ENCODE assay signal across 14 cellular contexts in the genomic region with DNA sequence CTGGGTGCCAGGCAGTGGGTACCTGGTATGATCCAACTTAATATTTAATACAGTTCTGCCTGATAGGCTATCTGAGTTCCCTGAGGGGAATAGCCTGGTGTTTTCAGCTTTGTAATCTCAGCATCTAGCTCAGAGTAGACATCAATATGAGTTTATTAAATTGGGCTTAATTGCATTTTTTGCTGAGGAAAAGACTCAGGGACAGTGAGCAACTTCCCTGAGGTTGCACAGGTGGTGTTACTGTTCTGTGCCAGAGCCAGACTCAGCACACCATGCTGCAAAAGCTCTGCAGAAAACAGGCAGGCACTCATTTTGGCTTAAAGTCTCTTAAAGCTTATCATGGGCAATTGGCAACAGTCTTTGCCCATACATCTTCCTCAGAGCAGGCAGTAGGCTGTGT.
A peak's percentile ranks its signal among the peaks of the same experiment; 100 is the strongest.
DNase-seq lines count a peak whose midpoint lies in the region; ATAC-seq, FAIRE-seq and TF ChIP-seq lines count a peak whose summit lies in the region.
"Had no signal": no experiment of that assay in that cellular context is flagged by ENCODE, and none has a peak within 500 bp of the region (broad histone marks: within the 10 kb centered on the region; RNA-seq: fewer than 3 reads in every experiment).

No MANE protein-coding gene starts in this region.

- H3K27ac ChIP-seq in HUES64 (ENCODE audit: low read depth, low read length) (peak overlapping the region; percentile 64; the same call in 1 of the 2 replicates), astrocyte (ENCODE audit: low read depth, low read length) (peak overlapping the region; percentile 46), right cardiac atrium (ENCODE audit: low read length) (peak overlapping the region; percentile 82), sigmoid colon (peak overlapping the region; percentile 27 to 54 (median 31)), OCI-LY7 (ENCODE audit: low read depth, low read length, poor library complexity, severe bottlenecking) (no peak overlapping the region)

- H3K4me1 Mint-ChIP-seq in astrocyte (ENCODE audit: low read depth, unreplicated experiment): peaks cover 9% of the 10 kb centered on the region
- H3K4me1 Mint-ChIP-seq: activated naive CD8-positive, alpha-beta T cell treated with anti-CD3 and anti-CD28 coated beads, Interleukin-2, amount 10 ng/mL, durations not matched to agents 7 days and 5 days; stimulated activated naive CD8-positive, alpha-beta T cell treated with anti-CD3 and anti-CD28 coated beads, Interleukin-15, amount 100 ng/mL, for 72 hours had no signal

- H3K9me3 Mint-ChIP-seq in astrocyte (ENCODE audit: unreplicated experiment): peaks cover 2% of the 10 kb centered on the region
- H3K9me3 Mint-ChIP-seq: stimulated activated naive CD8-positive, alpha-beta T cell treated with anti-CD3 and anti-CD28 coated beads, Interleukin-15, amount 100 ng/mL, for 72 hours had no signal

- no peaks in the 10 kb centered on the region for H3K27me3 ChIP-seq in HUES64 (ENCODE audit: insufficient read depth, low read length)
- no peaks in the 10 kb centered on the region for H3K27me3 ChIP-seq in astrocyte (ENCODE audit: insufficient read depth, low read length)
- H3K27me3 ChIP-seq in right cardiac atrium (ENCODE audit: control insufficient read depth, insufficient read depth): no peaks in the 10 kb centered on the region
- H3K27me3 ChIP-seq in sigmoid colon: no peaks in the 10 kb centered on the region

- POLR2A ChIA-PET in OCI-LY7 (lab: Charles Lee): no interaction called here

- H3K27ac Mint-ChIP-seq in astrocyte (ENCODE audit: unreplicated experiment): no peak overlapping the region
- H3K27ac Mint-ChIP-seq: activated naive CD8-positive, alpha-beta T cell treated with anti-CD3 and anti-CD28 coated beads, Interleukin-2, amount 10 ng/mL, durations not matched to agents 7 days and 5 days; B cell; stimulated activated naive CD8-positive, alpha-beta T cell treated with anti-CD3 and anti-CD28 coated beads, Interleukin-15, amount 100 ng/mL, for 72 hours had no signal

- FAIRE-seq in astrocyte (lab: Jason Lieb, UNC) (no peak), GM19239 (lab: Jason Lieb, UNC) (no peak)
- FAIRE-seq: G401.6 had no signal

- no peaks in the 10 kb centered on the region for H3K36me3 ChIP-seq in HUES64 (ENCODE audit: insufficient read depth, low read length)
- H3K36me3 ChIP-seq in astrocyte (ENCODE audit: insufficient read depth, low read length): no peaks in the 10 kb centered on the region
- H3K36me3 ChIP-seq in sigmoid colon: no peaks in the 10 kb centered on the region
- H3K36me3 ChIP-seq in OCI-LY7 (ENCODE audit: insufficient read depth, low read length): no peaks in the 10 kb centered on the region

- H3K27me3 Mint-ChIP-seq in astrocyte (ENCODE audit: low read depth, unreplicated experiment): peaks cover 2% of the 10 kb centered on the region
- H3K27me3 Mint-ChIP-seq: B cell; stimulated activated naive CD8-positive, alpha-beta T cell treated with anti-CD3 and anti-CD28 coated beads, Interleukin-15, amount 100 ng/mL, for 72 hours had no signal

- no peak for TF ChIP-seq POLR2A in sigmoid colon (IDR thresholded peaks at IDR 0.05)

- H3K79me2 ChIP-seq in astrocyte (ENCODE audit: insufficient read depth, low read length) (no peaks in the 10 kb centered on the region), OCI-LY7 (ENCODE audit: insufficient read depth, low read depth, low read length) (no peaks in the 10 kb centered on the region)

- DNase-seq in astrocyte (ENCODE audit: low read depth) (no peak), right cardiac atrium (no peak), sigmoid colon (no peak), posterior cingulate gyrus (no peak), GM19239 (ENCODE audit: insufficient read length, low spot score) (no peak), OCI-LY7 (ENCODE audit: low spot score) (no peak), NCI-H748 (lab: John Stamatoyannopoulos, UW; ENCODE audit: unreplicated experiment) (no peak)
- DNase-seq: activated naive CD8-positive, alpha-beta T cell treated with anti-CD3 and anti-CD28 coated beads, Interleukin-2, amount 10 ng/mL, durations not matched to agents 7 days and 5 days; NCI-H1436; stimulated activated CD4-positive, alpha-beta T cell treated with anti-CD3 and anti-CD28 coated beads, Interleukin-4, amount 100 ng/mL, for 4 hours; stimulated activated naive CD8-positive, alpha-beta T cell treated with anti-CD3 and anti-CD28 coated beads, Interleukin-15, amount 100 ng/mL, for 72 hours had no signal

- TF ChIP-seq CTCF in astrocyte (IDR thresholded peaks at IDR 0.05; ENCODE audit: insufficient read depth, low read depth, low read length): no peak
- TF ChIP-seq CTCF in sigmoid colon (IDR thresholded peaks at IDR 0.05): no peak
- TF ChIP-seq CTCF in OCI-LY7 (conservative IDR thresholded peaks at IDR 0.05; ENCODE audit: low read length): no peak

- peak in 1 of 2 donors; percentile 4 for ATAC-seq in right cardiac atrium
- ATAC-seq: stimulated activated naive CD8-positive, alpha-beta T cell treated with anti-CD3 and anti-CD28 coated beads, Interleukin-15, amount 100 ng/mL, for 72 hours had no signal

- H4K20me1 ChIP-seq in astrocyte (ENCODE audit: insufficient read depth, low read length) (no peaks in the 10 kb centered on the region), OCI-LY7 (ENCODE audit: insufficient read depth, low read length) (no peaks in the 10 kb centered on the region)

- H3K9me3 ChIP-seq in HUES64 (ENCODE audit: insufficient read depth, low read depth, low read length) (no peaks in the 10 kb centered on the region), astrocyte (ENCODE audit: insufficient read depth, low read depth, low read length) (no peaks in the 10 kb centered on the region), right cardiac atrium (ENCODE audit: control insufficient read depth, low read length) (no peaks in the 10 kb centered on the region), sigmoid colon (no peaks in the 10 kb centered on the region), OCI-LY7 (ENCODE audit: low read length) (no peaks in the 10 kb centered on the region)

- H3K4me3 ChIP-seq in HUES64 (ENCODE audit: low read length): no peak overlapping the region
- H3K4me3 ChIP-seq in astrocyte (ENCODE audit: insufficient read depth, low read depth, low read length): no peak overlapping the region
- no peak overlapping the region for H3K4me3 ChIP-seq in right cardiac atrium (ENCODE audit: low read length)
- no peak overlapping the region for H3K4me3 ChIP-seq in sigmoid colon
- H3K4me3 ChIP-seq in OCI-LY7 (ENCODE audit: low read depth, low read length, poor library complexity, severe bottlenecking): no peak overlapping the region

- CTCF ChIA-PET in OCI-LY7 (lab: Charles Lee; ENCODE audit: unreplicated experiment): interaction anchor here (0.5 kb wide), 1 partner anchor 8 kb away, joined by 3 read pairs; no protein-coding TSS in a partner anchor

- no TSS peak for BruUV-seq in OCI-LY7 (replicated peaks; lab: Mats Ljungman, UMichigan)

- intact Hi-C loops in right cardiac atrium (cut with DNase I) (no loop called here), sigmoid colon (cut with DNase I) (no loop called here), posterior cingulate gyrus (cut with DNase I) (no loop called here), OCI-LY7 (cut with micrococcal nuclease; ENCODE audit: unreplicated experiment) (no loop called here)

- no peaks in the 10 kb centered on the region for H3K36me3 Mint-ChIP-seq in astrocyte (ENCODE audit: low read depth, unreplicated experiment)

- peak overlapping the region; percentile 41 for H2AFZ ChIP-seq in astrocyte (ENCODE audit: low read depth, low read length)
- H2AFZ ChIP-seq in OCI-LY7 (ENCODE audit: low read length): no peak overlapping the region

- TF ChIP-seq EP300 in sigmoid colon (IDR thresholded peaks at IDR 0.05): no peak

- H3K9ac ChIP-seq in HUES64 (ENCODE audit: low read depth, low read length) (peak overlapping the region; percentile 37; the same call in 1 of the 2 replicates), astrocyte (ENCODE audit: low read length) (peak overlapping the region; percentile 39)

- H3K4me2 ChIP-seq in astrocyte (ENCODE audit: low read length) (peak overlapping the region; percentile 50), OCI-LY7 (ENCODE audit: low read length) (no peak overlapping the region)

- H3K9me2 ChIP-seq in OCI-LY7 (ENCODE audit: insufficient read depth, low read length): no peaks in the 10 kb centered on the region

- no peak overlapping the region for H3K4me3 Mint-ChIP-seq in astrocyte (ENCODE audit: unreplicated experiment)
- H3K4me3 Mint-ChIP-seq: activated naive CD8-positive, alpha-beta T cell treated with anti-CD3 and anti-CD28 coated beads, Interleukin-2, amount 10 ng/mL, durations not matched to agents 7 days and 5 days; B cell; stimulated activated naive CD8-positive, alpha-beta T cell treated with anti-CD3 and anti-CD28 coated beads, Interleukin-15, amount 100 ng/mL, for 72 hours had no signal

- H3K4me1 ChIP-seq in HUES64 (ENCODE audit: insufficient read depth, low read length): peaks cover 18% of the 10 kb centered on the region
- H3K4me1 ChIP-seq in astrocyte (ENCODE audit: insufficient read depth, low read length): peaks cover 10% of the 10 kb centered on the region
- peaks cover 6% of the 10 kb centered on the region for H3K4me1 ChIP-seq in right cardiac atrium (ENCODE audit: control insufficient read depth, insufficient read depth, low read length)
- peaks cover 0 to 21% (median 15%) of the 10 kb centered on the region in 4 donors for H3K4me1 ChIP-seq in sigmoid colon
- no peaks in the 10 kb centered on the region for H3K4me1 ChIP-seq in OCI-LY7 (ENCODE audit: insufficient read depth, low read length, poor library complexity, severe bottlenecking)
